1 cellular context compared by ENCODE assay signal in genomic region chrX:49754238-49754857, GRCh38.
TF ChIP-seq lines count a peak whose summit lies in the region.

No MANE protein-coding gene starts in this region.

TF ChIP-seq in liver, 16 proteins besides CTCF, POLR2A, EP300 and RAD21:
- TF ChIP-seq REST (IDR thresholded peaks at IDR 0.05) (no peak), NR2F2 (IDR thresholded peaks at IDR 0.05) (no peak), RXRA (IDR thresholded peaks at IDR 0.05) (no peak)
- TF ChIP-seq, protein P1, sequence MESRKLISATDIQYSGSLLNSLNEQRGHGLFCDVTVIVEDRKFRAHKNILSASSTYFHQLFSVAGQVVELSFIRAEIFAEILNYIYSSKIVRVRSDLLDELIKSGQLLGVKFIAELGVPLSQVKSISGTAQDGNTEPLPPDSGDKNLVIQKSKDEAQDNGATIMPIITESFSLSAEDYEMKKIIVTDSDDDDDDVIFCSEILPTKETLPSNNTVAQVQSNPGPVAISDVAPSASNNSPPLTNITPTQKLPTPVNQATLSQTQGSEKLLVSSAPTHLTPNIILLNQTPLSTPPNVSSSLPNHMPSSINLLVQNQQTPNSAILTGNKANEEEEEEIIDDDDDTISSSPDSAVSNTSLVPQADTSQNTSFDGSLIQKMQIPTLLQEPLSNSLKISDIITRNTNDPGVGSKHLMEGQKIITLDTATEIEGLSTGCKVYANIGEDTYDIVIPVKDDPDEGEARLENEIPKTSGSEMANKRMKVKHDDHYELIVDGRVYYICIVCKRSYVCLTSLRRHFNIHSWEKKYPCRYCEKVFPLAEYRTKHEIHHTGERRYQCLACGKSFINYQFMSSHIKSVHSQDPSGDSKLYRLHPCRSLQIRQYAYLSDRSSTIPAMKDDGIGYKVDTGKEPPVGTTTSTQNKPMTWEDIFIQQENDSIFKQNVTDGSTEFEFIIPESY (IDR thresholded peaks at IDR 0.05) = no peak
TF ChIP-seq in liver: peak in this region for 0.
